11 cellular contexts compared by ENCODE assay signal in the genomic region with DNA sequence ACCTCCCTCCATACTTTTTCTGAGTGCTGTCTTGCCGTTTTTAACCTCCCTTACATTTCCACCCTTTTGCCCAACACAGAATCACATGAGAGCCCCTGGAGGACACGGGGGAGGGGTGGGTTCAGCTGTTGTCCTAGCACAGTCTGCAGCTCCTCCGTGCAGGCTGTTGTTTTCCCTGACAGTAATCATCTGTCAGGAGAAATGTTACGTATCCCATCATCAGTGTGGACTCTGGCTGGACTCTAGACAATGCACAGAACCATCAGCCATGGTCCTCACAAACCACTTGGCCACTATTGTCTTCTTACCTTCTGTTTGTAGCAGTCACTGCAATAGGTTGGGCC.
DNase-seq lines count a peak whose midpoint lies in the region; ATAC-seq and TF ChIP-seq lines count a peak whose summit lies in the region.
"Had no signal": no experiment of that assay in that cellular context is flagged by ENCODE, and none has a peak within 500 bp of the region (broad histone marks: within the 10 kb centered on the region; RNA-seq: fewer than 3 reads in every experiment).

No MANE protein-coding gene starts in this region.

- TF ChIP-seq CTCF in cardiac muscle cell (IDR thresholded peaks at IDR 0.05; ENCODE audit: low read depth, low read length) (no peak), nephron progenitor cell (IDR thresholded peaks at IDR 0.05) (no peak), tibial artery (IDR thresholded peaks at IDR 0.05) (no peak)

- H3K27ac Mint-ChIP-seq in nephron progenitor cell: peak overlapping the region; percentile 97
- H3K27ac Mint-ChIP-seq: activated CD8-positive, alpha-beta T cell treated with anti-CD3 and anti-CD28 coated beads, Interleukin-2, amount 10 ng/mL, durations not matched to agents 7 days and 5 days; memory B cell had no signal

- H3K36me3 Mint-ChIP-seq in nephron progenitor cell (ENCODE audit: low read depth): peaks cover 49% of the 10 kb centered on the region
- H3K36me3 Mint-ChIP-seq: memory B cell had no signal

- ATAC-seq in GM18520 (IDR thresholded peaks at IDR 0.05; ENCODE audit: unreplicated experiment): no peak
- ATAC-seq: activated CD8-positive, alpha-beta T cell treated with anti-CD3 and anti-CD28 coated beads, Interleukin-2, amount 10 ng/mL, durations not matched to agents 7 days and 5 days had no signal

- DNase-seq in amniotic epithelial cell (ENCODE audit: low read depth): peak; percentile 23
- DNase-seq in cardiac muscle cell (ENCODE audit: low read depth in 1 of 2, low spot score in 1 of 2): peak; percentile 41 to 47
- peak; percentile 22 for DNase-seq in nephron progenitor cell
- peak in 1 of 2 donors; percentile 49 for DNase-seq in tibial artery
- no peak for DNase-seq in NCI-H1417 (lab: John Stamatoyannopoulos, UW)
- no peak for DNase-seq in NCI-H2081 treated with DMSO at 0.1 percent for 48 hours (lab: John Stamatoyannopoulos, UW)
- DNase-seq in activated CD4-positive, alpha-beta T cell treated with anti-CD3 and anti-CD28 coated beads for 48 hours: no peak
- DNase-seq: activated CD8-positive, alpha-beta T cell treated with anti-CD3 and anti-CD28 coated beads, Interleukin-2, amount 10 ng/mL, durations not matched to agents 7 days and 5 days; stimulated activated CD4-positive, alpha-beta T cell treated with anti-CD3 and anti-CD28 coated beads, Interleukin-2, amount 100 ng/mL, for 24 hours had no signal

- peaks cover 5% of the 10 kb centered on the region for H3K27me3 Mint-ChIP-seq in nephron progenitor cell (ENCODE audit: low read depth, poor library complexity)

- H3K36me3 ChIP-seq in cardiac muscle cell (no peaks in the 10 kb centered on the region), tibial artery (no peaks in the 10 kb centered on the region)

- peak overlapping the region; percentile 9 for H3K4me3 Mint-ChIP-seq in nephron progenitor cell
- H3K4me3 Mint-ChIP-seq: activated CD8-positive, alpha-beta T cell treated with anti-CD3 and anti-CD28 coated beads, Interleukin-2, amount 10 ng/mL, durations not matched to agents 7 days and 5 days; memory B cell had no signal

- H3K4me3 ChIP-seq in cardiac muscle cell: no peak overlapping the region
- no peak overlapping the region for H3K4me3 ChIP-seq in tibial artery

- H3K4me1 ChIP-seq in cardiac muscle cell (ENCODE audit: low read depth): peaks cover 15% of the 10 kb centered on the region
- H3K4me1 ChIP-seq in tibial artery: peaks cover 0 to 20% (median 17%) of the 10 kb centered on the region in 4 donors

- H3K9me3 Mint-ChIP-seq in nephron progenitor cell: peaks cover 34% of the 10 kb centered on the region

- peaks cover 19% of the 10 kb centered on the region for H3K4me1 Mint-ChIP-seq in nephron progenitor cell

- intact Hi-C loops in tibial artery (cut with DNase I; ENCODE audit: low total_unique reads): no loop called here

- peak overlapping the region; percentile 89 for H3K27ac ChIP-seq in cardiac muscle cell
- H3K27ac ChIP-seq in tibial artery: peak overlapping the region; percentile 67 to 75

- H3K9me3 ChIP-seq in cardiac muscle cell (ENCODE audit: low read depth) (no peaks in the 10 kb centered on the region), tibial artery (no peaks in the 10 kb centered on the region)

- H3K27me3 ChIP-seq in cardiac muscle cell (no peaks in the 10 kb centered on the region), tibial artery (no peaks in the 10 kb centered on the region)

Comparison
In these comparisons a context has a peak if more than half of its experiments do, and no peak if none do; other contexts are left out.
1. DNase-seq: peak in amniotic epithelial cell (single experiment), cardiac muscle cell (2 of 2) and nephron progenitor cell (single experiment); none in NCI-H1417 (0 of 3), NCI-H2081 treated with DMSO at 0.1 percent for 48 hours (single experiment) and activated CD4-positive, alpha-beta T cell treated with anti-CD3 and anti-CD28 coated beads for 48 hours (single experiment).